In genomic region chr15:92898988-92899909, GRCh38 we compare ENCODE assay signal across 8 cellular contexts. TPM values are rescaled to one million over a fixed set of nuclear protein-coding genes. Genes with fewer than 3 reads are reported as not detected.
A peak's percentile ranks its signal among the peaks of the same experiment; 100 is the strongest.
DNase-seq lines count a peak whose midpoint lies in the region; ATAC-seq and TF ChIP-seq lines count a peak whose summit lies in the region.

No MANE protein-coding gene starts in this region.

- no peaks in the 10 kb centered on the region for H3K27me3 ChIP-seq in kidney epithelial cell (ENCODE audit: control insufficient read depth, insufficient read depth, low read length)

- peak overlapping the region; percentile 40 for H3K4me3 Mint-ChIP-seq in activated CD4-positive, alpha-beta memory T cell treated with anti-CD3 and anti-CD28 coated beads, Interleukin-2, amount 10 ng/mL, durations not matched to agents 7 days and 5 days

- H3K4me3 ChIP-seq in AG10803 (ENCODE audit: low read length) (no peak overlapping the region), HFF-Myc (replicated peaks; ENCODE audit: low read depth, low read length) (no peak overlapping the region; the same call in 1 of the 2 replicates), kidney epithelial cell (ENCODE audit: low read depth, low read length) (no peak overlapping the region)

- peaks cover 82% of the 10 kb centered on the region for H3K36me3 Mint-ChIP-seq in activated CD4-positive, alpha-beta memory T cell treated with anti-CD3 and anti-CD28 coated beads, Interleukin-2, amount 10 ng/mL, durations not matched to agents 7 days and 5 days (ENCODE audit: low read depth)

- CTCF ChIA-PET in activated CD4-positive, alpha-beta memory T cell treated with anti-CD3 and anti-CD28 coated beads, Interleukin-2, amount 10 ng/mL, durations not matched to agents 7 days and 5 days (lab: Charles Lee), result interaction anchor here (1.0 to 10.0 kb wide), 14 partner anchors 9 to 102 kb away, joined by 3 to 116 read pairs (median 6); no protein-coding TSS in a partner anchor

- H3K27me3 Mint-ChIP-seq in activated CD4-positive, alpha-beta memory T cell treated with anti-CD3 and anti-CD28 coated beads, Interleukin-2, amount 10 ng/mL, durations not matched to agents 7 days and 5 days, result no peaks in the 10 kb centered on the region

- no peak for ATAC-seq in GM18867 (IDR thresholded peaks at IDR 0.05; ENCODE audit: unreplicated experiment)

- POLR2A ChIA-PET in activated CD4-positive, alpha-beta memory T cell treated with anti-CD3 and anti-CD28 coated beads, Interleukin-2, amount 10 ng/mL, durations not matched to agents 7 days and 5 days (lab: Charles Lee), result interaction anchor here (0.5 to 11.6 kb wide), 18 partner anchors 10 to 102 kb away, joined by 3 to 1323 read pairs (median 15); no protein-coding TSS in a partner anchor

- peaks cover 52% of the 10 kb centered on the region for H3K4me1 Mint-ChIP-seq in activated CD4-positive, alpha-beta memory T cell treated with anti-CD3 and anti-CD28 coated beads, Interleukin-2, amount 10 ng/mL, durations not matched to agents 7 days and 5 days

- peaks cover 7% of the 10 kb centered on the region for H3K9me3 Mint-ChIP-seq in activated CD4-positive, alpha-beta memory T cell treated with anti-CD3 and anti-CD28 coated beads, Interleukin-2, amount 10 ng/mL, durations not matched to agents 7 days and 5 days

- peak overlapping the region; percentile 99 for H3K27ac Mint-ChIP-seq in activated CD4-positive, alpha-beta memory T cell treated with anti-CD3 and anti-CD28 coated beads, Interleukin-2, amount 10 ng/mL, durations not matched to agents 7 days and 5 days

- TF ChIP-seq CTCF in AG10803 (conservative IDR thresholded peaks at IDR 0.05; ENCODE audit: low read length) (peak; percentile 29), HFF-Myc (IDR thresholded peaks at IDR 0.05; ENCODE audit: low read depth, low read length, missing control alignments) (peak; percentile 36), kidney epithelial cell (IDR thresholded peaks at IDR 0.05; ENCODE audit: insufficient read depth, low read length, poor library complexity, severe bottlenecking) (peak; percentile 42)

- no peaks in the 10 kb centered on the region for H3K36me3 ChIP-seq in kidney epithelial cell (ENCODE audit: control insufficient read depth, insufficient read depth, low read length)

- no peak for DNase-seq in AG10803 (ENCODE audit: low read depth)
- DNase-seq in HFF-Myc (ENCODE audit: extremely low read depth, low read depth), result no peak
- DNase-seq in activated CD4-positive, alpha-beta memory T cell treated with anti-CD3 and anti-CD28 coated beads, Interleukin-2, amount 10 ng/mL, durations not matched to agents 7 days and 5 days, result no peak
- no peak for DNase-seq in kidney epithelial cell (ENCODE audit: low read depth)
- no peak for DNase-seq in NCI-H1694 treated with DMSO at 0.1 percent for 48 hours (lab: John Stamatoyannopoulos, UW)
- no peak for DNase-seq in ureter (ENCODE audit: low spot score)
- no peak for DNase-seq in SHP77 (lab: John Stamatoyannopoulos, UW)

RNA-seq across cellular contexts. Expression of gene CHD2, which starts 0.9 kb away (rescaled TPM):
- total RNA-seq in activated CD4-positive, alpha-beta memory T cell treated with anti-CD3 and anti-CD28 coated beads, Interleukin-2, amount 10 ng/mL, durations not matched to agents 7 days and 5 days, result 100 to 1,000 TPM; 141 to 155 TPM
- total RNA-seq in kidney epithelial cell, result 54.2 and 54.3 TPM in 2 replicates
- total RNA-seq in ureter, result 193 TPM
